Comparison of ENCODE assay signal across 17 cellular contexts in the genomic region with DNA sequence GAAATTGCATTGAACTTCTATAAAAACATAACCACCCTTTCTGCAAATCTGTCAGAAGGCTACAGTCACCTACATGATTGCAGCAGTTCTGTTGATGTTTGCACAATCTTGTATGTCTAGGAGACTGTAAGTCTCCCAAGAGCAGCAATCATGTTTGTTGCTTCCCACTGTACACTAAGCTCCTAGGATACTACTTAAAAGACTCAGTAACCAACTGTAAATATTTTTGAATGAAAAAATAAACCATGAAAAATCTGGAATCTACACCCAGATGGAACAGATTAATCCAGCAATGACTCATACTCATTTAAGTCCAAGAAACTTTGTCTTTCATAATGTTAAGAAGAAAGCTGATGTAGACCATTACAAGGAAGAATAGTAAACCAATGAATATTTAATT.
DNase-seq lines count a peak whose midpoint lies in the region; TF ChIP-seq lines count a peak whose summit lies in the region.
"Had no signal": no experiment of that assay in that cellular context is flagged by ENCODE, and none has a peak within 500 bp of the region (broad histone marks: within the 10 kb centered on the region; RNA-seq: fewer than 3 reads in every experiment).

No MANE protein-coding gene starts in this region.

- TF ChIP-seq CTCF in HFFc6 (IDR thresholded peaks at IDR 0.05) (no peak), astrocyte of the spinal cord (IDR thresholded peaks at IDR 0.05; ENCODE audit: low read depth, low read length) (no peak)

- H3K79me2 ChIP-seq in ACC112 (ENCODE audit: control insufficient read depth, insufficient read depth, low read length, unreplicated experiment): no peaks in the 10 kb centered on the region

- H3K4me1 Mint-ChIP-seq in HFFc6 (ENCODE audit: low read depth): peaks cover 54% of the 10 kb centered on the region
- H3K4me1 Mint-ChIP-seq: activated CD4-positive, alpha-beta T cell treated with anti-CD3 and anti-CD28 coated beads, Interleukin-2, amount 10 ng/mL, durations not matched to agents 7 days and 5 days had no signal

- H2AFZ ChIP-seq in ACC112 (ENCODE audit: low read length, unreplicated experiment): no peak overlapping the region

- peaks cover 3% of the 10 kb centered on the region for H3K4me1 ChIP-seq in ACC112 (ENCODE audit: control insufficient read depth, insufficient read depth, low read length, unreplicated experiment)
- H3K4me1 ChIP-seq: A549, body of pancreas had no signal

- in situ Hi-C loops in astrocyte of the spinal cord (cut with HindIII; ENCODE audit: low sequenced_read_pairs): no loop called here

- peak overlapping the region; percentile 81 for H3K27ac Mint-ChIP-seq in HFFc6
- H3K27ac Mint-ChIP-seq: activated CD4-positive, alpha-beta T cell treated with anti-CD3 and anti-CD28 coated beads, Interleukin-2, amount 10 ng/mL, durations not matched to agents 7 days and 5 days had no signal

- DNase-seq in HFFc6 (peak; percentile 99), astrocyte of the spinal cord (ENCODE audit: low read depth, low spot score) (peak; percentile 97), hepatic stellate cell (ENCODE audit: low spot score) (peak; percentile 56), cardiac septum (ENCODE audit: low spot score) (no peak), iPS-NIHi7 (ENCODE audit: extremely low spot score) (no peak), SHP77 treated with DMSO at 0.1 percent for 48 hours (lab: John Stamatoyannopoulos, UW) (no peak), DMS114 treated with DMSO at 0.1 percent for 48 hours (lab: John Stamatoyannopoulos, UW; ENCODE audit: unreplicated experiment) (no peak)
- DNase-seq: activated CD4-positive, alpha-beta T cell treated with anti-CD3 and anti-CD28 coated beads, Interleukin-2, amount 10 ng/mL, durations not matched to agents 7 days and 5 days; body of pancreas; DMS79; midbrain; NCI-H2171 treated with DMSO at 0.1 percent for 48 hours; stimulated activated CD4-positive, alpha-beta T cell treated with anti-CD3 and anti-CD28 coated beads, Interleukin-2, amount 100 ng/mL, for 24 hours; T-helper 2 cell had no signal

- peak overlapping the region; percentile 54 for H3K27ac ChIP-seq in ACC112 (ENCODE audit: low read depth, low read length)
- H3K27ac ChIP-seq: A549, body of pancreas, HL-60 had no signal

- H3K36me3 ChIP-seq in ACC112 (ENCODE audit: insufficient read depth, low read length): no peaks in the 10 kb centered on the region

- intact Hi-C loops in cardiac septum (cut with DNase I): no loop called here

- H3K36me3 Mint-ChIP-seq in HFFc6 (ENCODE audit: low read depth): peaks cover 3% of the 10 kb centered on the region; the same call in 1 of the 2 replicates

- H3K9me3 Mint-ChIP-seq in HFFc6: no peaks in the 10 kb centered on the region

- H3K4me3 ChIP-seq in ACC112 (ENCODE audit: low read depth, low read length) (no peak overlapping the region), astrocyte of the spinal cord (ENCODE audit: low read depth, low read length) (no peak overlapping the region)
- H3K4me3 ChIP-seq: A549, body of pancreas had no signal

- no peaks in the 10 kb centered on the region for H3K27me3 ChIP-seq in ACC112 (ENCODE audit: insufficient read depth, low read length)
- H3K27me3 ChIP-seq: body of pancreas had no signal

- H3K27me3 Mint-ChIP-seq in HFFc6 (ENCODE audit: insufficient read depth): no peaks in the 10 kb centered on the region

- H3K4me3 Mint-ChIP-seq in HFFc6: no peak overlapping the region
- H3K4me3 Mint-ChIP-seq: activated CD4-positive, alpha-beta T cell treated with anti-CD3 and anti-CD28 coated beads, Interleukin-2, amount 10 ng/mL, durations not matched to agents 7 days and 5 days had no signal

Comparison
In these comparisons a context has a peak if more than half of its experiments do, and no peak if none do; other contexts are left out.
1. DNase-seq: peak in HFFc6 (single experiment), astrocyte of the spinal cord (single experiment) and hepatic stellate cell (single experiment); none in cardiac septum (single experiment), iPS-NIHi7 (single experiment), SHP77 treated with DMSO at 0.1 percent for 48 hours (single experiment) and DMS114 treated with DMSO at 0.1 percent for 48 hours (single experiment).